ENCODE assay signal across 23 cellular contexts in genomic region chr20:51950926-51951325, GRCh38.
"Had no signal": no experiment of that assay in that cellular context is flagged by ENCODE, and none has a peak within 500 bp of the region (broad histone marks: within the 10 kb centered on the region; RNA-seq: fewer than 3 reads in every experiment).

No MANE protein-coding gene starts in this region.

- H3K9ac ChIP-seq: KMS-11 had no signal

- H3K36me3 ChIP-seq: SJSA1 had no signal

- DNase-seq: Kasumi-1, MM.1S, NCI-H1092 treated with DMSO at 0.1 percent for 48 hours, NCI-H1436, NCI-H187, NCI-H2029, NCI-H2081 treated with DMSO at 0.1 percent for 48 hours, NCI-H2171, NCI-H226, NCI-H446, NCI-H510A, NCI-H524 treated with DMSO at 0.1 percent for 48 hours, NCI-H69, NCI-H774, Right ventricle myocardium superior, RPMI8226, SIG-M5 had no signal

- H3K4me2 ChIP-seq: KMS-11 had no signal

- H3K9me3 ChIP-seq: SJSA1 had no signal

- H3K27ac ChIP-seq: HL-60, KMS-11, SJSA1, SK-N-MC had no signal

- H3K27ac Mint-ChIP-seq: IgD-negative memory B cell had no signal

- FAIRE-seq: RCC 7860 had no signal

- H3K27me3 ChIP-seq: SJSA1 had no signal

- H3K4me3 Mint-ChIP-seq: IgD-negative memory B cell had no signal

- H3K27me3 Mint-ChIP-seq: IgD-negative memory B cell had no signal

- H3K4me3 ChIP-seq: SJSA1, SK-N-MC had no signal
